In genomic region chr15:35289029-35289617, GRCh38 we compare ENCODE assay signal across 8 cellular contexts.
A peak's percentile ranks its signal among the peaks of the same experiment; 100 is the strongest.
DNase-seq lines count a peak whose midpoint lies in the region; ATAC-seq and TF ChIP-seq lines count a peak whose summit lies in the region.

No MANE protein-coding gene starts in this region.

- H4K20me1 ChIP-seq in smooth muscle cell (ENCODE audit: low read depth): no peaks in the 10 kb centered on the region

- no peaks in the 10 kb centered on the region for H3K27me3 ChIP-seq in smooth muscle cell (ENCODE audit: low read depth)

- peak; percentile 68 for DNase-seq in NCI-H510A treated with DMSO at 0.1 percent for 48 hours (lab: John Stamatoyannopoulos, UW)
- DNase-seq in NCI-H510A (lab: John Stamatoyannopoulos, UW): no peak
- DNase-seq in KBM-7: peak; percentile 42
- DNase-seq in SW480 (ENCODE audit: low spot score): peak; percentile 36
- no peak for DNase-seq in glutamatergic neuron
- no peak for DNase-seq in smooth muscle cell (lab: John Stamatoyannopoulos, UW; ENCODE audit: unreplicated experiment)

- H3K4me3 Mint-ChIP-seq in glutamatergic neuron (ENCODE audit: unreplicated experiment): no peak overlapping the region

- H3K9me3 ChIP-seq in smooth muscle cell (replicated peaks; ENCODE audit: low read depth): no peaks in the 10 kb centered on the region

- H3F3A ChIP-seq in smooth muscle cell (ENCODE audit: low read depth): no peaks in the 10 kb centered on the region

- peak overlapping the region; percentile 36 for H2AFZ ChIP-seq in smooth muscle cell (ENCODE audit: low read depth)

- in situ Hi-C loops in KBM-7 (cut with MboI; ENCODE audit: low pct_unique_long_range_greater_than_20kb, low sequenced_read_pairs): loop anchor here (25.0 kb wide), 1 partner anchor 148 kb away; no protein-coding TSS in a partner anchor

- peak overlapping the region; percentile 62 for H3K4me2 ChIP-seq in smooth muscle cell

- no peak overlapping the region for H3K4me3 ChIP-seq in smooth muscle cell

- no peaks in the 10 kb centered on the region for H3K9me3 Mint-ChIP-seq in glutamatergic neuron (ENCODE audit: unreplicated experiment)

- no peak overlapping the region for H3K27ac Mint-ChIP-seq in glutamatergic neuron (ENCODE audit: unreplicated experiment)

- no peak overlapping the region for H3K27ac ChIP-seq in smooth muscle cell (ENCODE audit: low read depth)

- no peaks in the 10 kb centered on the region for H3K27me3 Mint-ChIP-seq in glutamatergic neuron (ENCODE audit: unreplicated experiment)

- WGBS in smooth muscle cell (ENCODE audit: low lambda C conversion rate): 21% methylated on average over 3 of the region's 3 CpGs

- H3K4me1 Mint-ChIP-seq in glutamatergic neuron (ENCODE audit: low read depth, unreplicated experiment): peaks cover 1% of the 10 kb centered on the region

- H3K9ac ChIP-seq in smooth muscle cell (ENCODE audit: low read depth): no peak overlapping the region

- no peak for ATAC-seq in GM18870 (IDR thresholded peaks at IDR 0.05; ENCODE audit: unreplicated experiment)
- no peak for ATAC-seq in GM21717 (IDR thresholded peaks at IDR 0.05; ENCODE audit: unreplicated experiment)

- TF ChIP-seq CTCF in glutamatergic neuron (IDR thresholded peaks at IDR 0.05; ENCODE audit: partially characterized antibody, unreplicated experiment) (peak; percentile 69), smooth muscle cell (IDR thresholded peaks at IDR 0.05; ENCODE audit: borderline replicate concordance, insufficient read depth, poor library complexity, severe bottlenecking) (peak; percentile 84)

- no peaks in the 10 kb centered on the region for H3K36me3 ChIP-seq in smooth muscle cell (ENCODE audit: low read depth)

- peaks cover 8% of the 10 kb centered on the region for H3K4me1 ChIP-seq in smooth muscle cell (ENCODE audit: low read depth)

- no peaks in the 10 kb centered on the region for H3K79me2 ChIP-seq in smooth muscle cell (ENCODE audit: low read depth)

- no peaks in the 10 kb centered on the region for H3K36me3 Mint-ChIP-seq in glutamatergic neuron (ENCODE audit: unreplicated experiment)

Comparison
In these comparisons a context has a peak if more than half of its experiments do, and no peak if none do; other contexts are left out.
1. DNase-seq: peak in NCI-H510A treated with DMSO at 0.1 percent for 48 hours (single experiment), KBM-7 (single experiment) and SW480 (single experiment); none in NCI-H510A (single experiment), glutamatergic neuron (single experiment) and smooth muscle cell (single experiment).